In the genomic region with DNA sequence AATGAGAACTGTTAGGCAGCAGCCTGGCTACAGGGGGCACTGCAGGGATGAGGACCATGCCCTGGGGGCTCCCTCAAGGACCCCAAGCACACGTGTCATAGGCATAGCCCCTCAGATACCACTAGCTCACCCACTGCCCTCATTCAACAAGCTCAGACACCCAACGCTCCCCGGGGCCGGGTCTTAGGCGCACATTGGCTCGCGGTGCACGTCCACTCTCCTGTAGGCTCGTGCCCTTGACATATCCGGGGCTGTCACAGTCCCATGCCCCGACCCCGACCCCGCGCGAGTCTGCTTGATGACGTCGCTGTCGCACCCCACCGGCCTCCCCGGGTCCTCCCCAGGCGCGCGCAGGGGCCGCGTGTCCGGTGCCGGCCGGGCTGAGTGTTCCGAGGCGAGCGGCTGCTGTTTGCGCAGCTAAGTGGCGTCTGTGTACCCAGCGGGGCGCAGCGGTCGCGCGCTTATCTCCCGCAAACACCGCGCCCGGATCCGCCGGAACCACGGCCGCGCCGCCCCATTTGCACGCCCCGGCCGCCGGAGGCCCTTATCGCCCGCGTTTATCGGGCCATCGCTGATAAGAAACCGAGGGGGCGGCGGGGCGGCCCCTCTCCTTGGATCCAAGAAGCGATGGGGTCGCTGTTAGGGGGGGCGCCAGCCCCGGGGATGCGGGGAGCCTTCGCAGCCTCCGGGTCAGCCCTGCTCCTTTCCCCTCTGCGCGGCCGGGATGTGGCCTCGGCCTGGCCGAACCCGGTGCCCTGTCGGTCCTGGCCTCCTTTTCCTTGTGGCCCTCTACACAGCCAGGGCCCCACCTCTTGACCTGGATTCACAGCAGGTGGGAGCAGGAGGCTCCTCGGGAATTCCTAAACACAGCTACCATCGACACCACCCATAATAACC, we compare ENCODE assay signal across 1 cellular context.
TF ChIP-seq lines count a peak whose summit lies in the region.

No MANE protein-coding gene starts in this region.

TF ChIP-seq in HepG2, 621 proteins besides CTCF, POLR2A, EP300 and RAD21 (continued from another document and continues in another):
- TF ChIP-seq ZNF639 (CRISPR knock-in tag; conservative IDR thresholded peaks at IDR 0.05) (peak; percentile 91), YY1 (IDR thresholded peaks at IDR 0.05; ENCODE audit: insufficient read depth, insufficient replicate concordance, low read depth, low read length) (peak; percentile 61), ZNF543 (CRISPR knock-in tag; IDR thresholded peaks at IDR 0.05) (peak; percentile 96), ZNF263 (CRISPR knock-in tag; IDR thresholded peaks at IDR 0.05) (0 out of 2 replicates have a peak, but pooled peaks have one; percentile 44), EZH2 (conservative IDR thresholded peaks at IDR 0.05; ENCODE audit: low read depth, low read length) (no peak), ZSCAN20 (CRISPR knock-in tag; IDR thresholded peaks at IDR 0.05; ENCODE audit: borderline replicate concordance) (peak; percentile 85; the same call in 1 of the 2 replicates), SRY (CRISPR knock-in tag; IDR thresholded peaks at IDR 0.05) (peak; percentile 93), RCOR2 (CRISPR knock-in tag; IDR thresholded peaks at IDR 0.05) (peak; percentile 55; the same call in 1 of the 2 replicates), MBNL3 (CRISPR knock-in tag; conservative IDR thresholded peaks at IDR 0.05) (no peak), MYNN (CRISPR knock-in tag; IDR thresholded peaks at IDR 0.05; ENCODE audit: low read depth) (no peak), RORA (CRISPR knock-in tag; IDR thresholded peaks at IDR 0.05) (no peak), TP53 (CRISPR knock-in tag; conservative IDR thresholded peaks at IDR 0.05) (peak; percentile 90; the same call in 1 of the 2 replicates), ZBTB42 (CRISPR knock-in tag; IDR thresholded peaks at IDR 0.05) (peak; percentile 91), RBM39 (IDR thresholded peaks at IDR 0.05; ENCODE audit: low read depth, low read length, poor library complexity, severe bottlenecking) (peak; percentile 88), MXD4 (CRISPR knock-in tag; IDR thresholded peaks at IDR 0.05) (peak; percentile 85; the same call in 1 of the 2 replicates), ZNF558 (CRISPR knock-in tag; IDR thresholded peaks at IDR 0.05; ENCODE audit: borderline replicate concordance) (peak; percentile 83; the same call in 1 of the 2 replicates), PBX3 (CRISPR knock-in tag; IDR thresholded peaks at IDR 0.05; ENCODE audit: borderline replicate concordance) (no peak), YEATS4 (CRISPR knock-in tag; IDR thresholded peaks at IDR 0.05; ENCODE audit: borderline replicate concordance) (no peak), SMARCE1 (IDR thresholded peaks at IDR 0.05; ENCODE audit: borderline replicate concordance) (no peak), ZNF7 (CRISPR knock-in tag; IDR thresholded peaks at IDR 0.05) (no peak), ZNF850 (CRISPR knock-in tag; conservative IDR thresholded peaks at IDR 0.05) (0 out of 2 replicates have a peak, but pooled peaks have one; percentile 36), ZNF510 (CRISPR knock-in tag; IDR thresholded peaks at IDR 0.05; ENCODE audit: low read depth) (peak; percentile 87; the same call in 1 of the 2 replicates), ZNF280B (CRISPR knock-in tag; IDR thresholded peaks at IDR 0.05; ENCODE audit: borderline replicate concordance) (peak; percentile 79; the same call in 1 of the 2 replicates), CEBPG (CRISPR knock-in tag; IDR thresholded peaks at IDR 0.05) (peak; percentile 10; the same call in 1 of the 2 replicates), MYC (CRISPR knock-in tag; IDR thresholded peaks at IDR 0.05; ENCODE audit: borderline replicate concordance) (peak; percentile 94), ZNF547 (CRISPR knock-in tag; IDR thresholded peaks at IDR 0.05) (peak; percentile 88), AGO2 (optimal IDR thresholded peaks at IDR 0.05; ENCODE audit: low read depth, low read length) (no peak), ZNF703 (CRISPR knock-in tag; IDR thresholded peaks at IDR 0.05; ENCODE audit: borderline replicate concordance) (peak; percentile 95), FOSL2 (CRISPR knock-in tag; IDR thresholded peaks at IDR 0.05) (peak; percentile 73), EEA1 (CRISPR knock-in tag; IDR thresholded peaks at IDR 0.05; ENCODE audit: borderline replicate concordance) (0 out of 2 replicates have a peak, but pooled peaks have one; percentile 38), ATRX (CRISPR knock-in tag; IDR thresholded peaks at IDR 0.05; ENCODE audit: borderline replicate concordance) (no peak), SNRNP70 (IDR thresholded peaks at IDR 0.05; ENCODE audit: low read depth, low read length) (no peak), KAT8 (CRISPR knock-in tag; IDR thresholded peaks at IDR 0.05) (no peak; the same call in 1 of the 2 replicates), CEBPB (IDR thresholded peaks at IDR 0.05; ENCODE audit: borderline replicate concordance, low read depth, low read length) (no peak), ARNT2 (CRISPR knock-in tag; IDR thresholded peaks at IDR 0.05; ENCODE audit: low read depth) (peak; percentile 97), ZNF749 (CRISPR knock-in tag; IDR thresholded peaks at IDR 0.05; ENCODE audit: borderline replicate concordance) (peak; percentile 82; the same call in 1 of the 2 replicates), RBM22 (optimal IDR thresholded peaks at IDR 0.05; ENCODE audit: low read length) (no peak), ZNF234 (CRISPR knock-in tag; conservative IDR thresholded peaks at IDR 0.05) (peak; percentile 90; the same call in 1 of the 2 replicates), RFX3 (CRISPR knock-in tag; IDR thresholded peaks at IDR 0.05) (no peak), RXRB (CRISPR knock-in tag; IDR thresholded peaks at IDR 0.05; ENCODE audit: borderline replicate concordance) (peak; percentile 91), SPEN (CRISPR knock-in tag; IDR thresholded peaks at IDR 0.05; ENCODE audit: low read depth) (peak; percentile 87), ATF3 (CRISPR knock-in tag; IDR thresholded peaks at IDR 0.05) (peak; percentile 60), ZBTB1 (CRISPR knock-in tag; IDR thresholded peaks at IDR 0.05; ENCODE audit: borderline replicate concordance) (peak; percentile 83; the same call in 1 of the 2 replicates), HDAC1 (CRISPR knock-in tag; IDR thresholded peaks at IDR 0.05) (peak; percentile 99), TFDP2 (CRISPR knock-in tag; IDR thresholded peaks at IDR 0.05) (peak; percentile 86), REST (IDR thresholded peaks at IDR 0.05; ENCODE audit: borderline replicate concordance in 1 of 2, low read depth in 1 of 2, low read length in 2 of 2) (peak in 1 of 2 experiments; percentile 45; a peak in 2 of 4 replicates), GFI1 (CRISPR knock-in tag; IDR thresholded peaks at IDR 0.05; ENCODE audit: borderline replicate concordance) (peak; percentile 95), ZIK1 (CRISPR knock-in tag; IDR thresholded peaks at IDR 0.05; ENCODE audit: borderline replicate concordance, low read depth) (peak; percentile 82; the same call in 1 of the 2 replicates), U2AF1 (optimal IDR thresholded peaks at IDR 0.05; ENCODE audit: low read depth, low read length) (no peak), ZNF205 (CRISPR knock-in tag; IDR thresholded peaks at IDR 0.05) (peak; percentile 64; the same call in 1 of the 2 replicates)
- TF ChIP-seq, protein P1, sequence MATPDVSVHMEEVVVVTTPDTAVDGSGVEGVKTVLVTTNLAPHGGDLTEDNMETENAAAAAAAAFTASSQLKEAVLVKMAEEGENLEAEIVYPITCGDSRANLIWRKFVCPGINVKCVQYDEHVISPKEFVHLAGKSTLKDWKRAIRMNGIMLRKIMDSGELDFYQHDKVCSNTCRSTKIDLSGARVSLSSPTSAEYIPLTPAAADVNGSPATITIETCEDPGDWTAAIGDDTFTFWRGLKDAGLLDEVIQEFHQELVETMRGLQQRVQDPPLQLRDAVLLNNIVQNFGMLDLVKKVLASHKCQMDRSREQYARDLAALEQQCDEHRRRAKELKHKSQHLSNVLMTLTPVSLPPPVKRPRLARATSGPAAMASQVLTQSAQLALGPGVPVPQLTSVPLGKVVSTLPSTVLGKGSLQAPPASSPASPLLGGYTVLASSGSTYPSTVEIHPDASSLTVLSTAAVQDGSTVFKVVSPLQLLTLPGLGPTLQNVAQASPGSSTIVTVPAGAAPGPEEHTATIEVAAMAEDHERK (CRISPR knock-in tag; IDR thresholded peaks at IDR 0.05; ENCODE audit: low read depth): no peak
- TF ChIP-seq, protein P2, sequence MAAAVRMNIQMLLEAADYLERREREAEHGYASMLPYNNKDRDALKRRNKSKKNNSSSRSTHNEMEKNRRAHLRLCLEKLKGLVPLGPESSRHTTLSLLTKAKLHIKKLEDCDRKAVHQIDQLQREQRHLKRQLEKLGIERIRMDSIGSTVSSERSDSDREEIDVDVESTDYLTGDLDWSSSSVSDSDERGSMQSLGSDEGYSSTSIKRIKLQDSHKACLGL (CRISPR knock-in tag; IDR thresholded peaks at IDR 0.05): peak; percentile 82
- TF ChIP-seq, protein P3, sequence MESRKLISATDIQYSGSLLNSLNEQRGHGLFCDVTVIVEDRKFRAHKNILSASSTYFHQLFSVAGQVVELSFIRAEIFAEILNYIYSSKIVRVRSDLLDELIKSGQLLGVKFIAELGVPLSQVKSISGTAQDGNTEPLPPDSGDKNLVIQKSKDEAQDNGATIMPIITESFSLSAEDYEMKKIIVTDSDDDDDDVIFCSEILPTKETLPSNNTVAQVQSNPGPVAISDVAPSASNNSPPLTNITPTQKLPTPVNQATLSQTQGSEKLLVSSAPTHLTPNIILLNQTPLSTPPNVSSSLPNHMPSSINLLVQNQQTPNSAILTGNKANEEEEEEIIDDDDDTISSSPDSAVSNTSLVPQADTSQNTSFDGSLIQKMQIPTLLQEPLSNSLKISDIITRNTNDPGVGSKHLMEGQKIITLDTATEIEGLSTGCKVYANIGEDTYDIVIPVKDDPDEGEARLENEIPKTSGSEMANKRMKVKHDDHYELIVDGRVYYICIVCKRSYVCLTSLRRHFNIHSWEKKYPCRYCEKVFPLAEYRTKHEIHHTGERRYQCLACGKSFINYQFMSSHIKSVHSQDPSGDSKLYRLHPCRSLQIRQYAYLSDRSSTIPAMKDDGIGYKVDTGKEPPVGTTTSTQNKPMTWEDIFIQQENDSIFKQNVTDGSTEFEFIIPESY (CRISPR knock-in tag; IDR thresholded peaks at IDR 0.05): no peak
